ENCODE assay signal across 8 cellular contexts in the genomic region with DNA sequence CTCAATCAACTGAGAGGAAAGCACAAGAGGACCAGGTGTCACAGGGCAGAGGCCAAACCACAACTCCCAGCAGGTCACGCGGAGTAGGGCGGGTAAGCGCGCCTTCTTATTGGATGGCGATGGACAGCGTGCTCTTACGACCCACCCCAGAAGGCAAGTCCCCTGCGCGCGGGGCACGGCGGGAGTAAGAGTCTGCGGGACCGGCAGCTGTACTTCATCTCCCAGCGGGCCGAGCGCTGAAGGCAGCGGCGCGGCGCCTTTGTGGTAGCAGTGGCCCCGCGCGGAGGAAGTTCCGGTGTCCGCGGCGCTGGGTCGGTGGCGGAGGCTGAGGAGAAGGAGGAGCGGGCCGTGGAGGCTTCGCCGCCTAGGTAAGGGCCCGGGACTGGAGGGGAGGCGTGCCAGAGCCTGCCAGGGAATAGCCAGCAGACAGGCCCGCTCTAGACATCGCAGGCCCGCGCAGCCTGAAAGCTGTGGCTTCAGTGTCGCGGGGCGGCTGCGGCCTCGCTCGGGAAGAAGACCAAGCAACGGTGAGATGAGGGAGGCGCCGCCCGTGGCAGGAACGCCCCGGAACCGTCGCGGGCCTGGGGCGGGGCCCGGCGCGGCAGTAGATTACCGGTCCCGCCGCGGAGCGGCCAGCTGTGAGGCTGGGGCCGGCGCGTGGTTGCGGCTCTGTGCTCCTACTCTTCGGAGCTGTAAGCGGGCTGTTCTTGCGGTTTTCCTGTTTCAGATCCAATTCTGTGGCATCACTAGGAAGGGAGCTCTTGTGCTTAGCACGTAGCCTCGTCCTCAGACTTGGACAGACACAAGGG. TPM values are rescaled to one million over a fixed set of nuclear protein-coding genes. Genes with fewer than 3 reads are reported as not detected.
A peak's percentile ranks its signal among the peaks of the same experiment; 100 is the strongest.
DNase-seq lines count a peak whose midpoint lies in the region; ATAC-seq, FAIRE-seq and TF ChIP-seq lines count a peak whose summit lies in the region.

Gene RBM6, plus strand, starts transcription at position 293 of the 809 bp plus-strand sequence. CDS start 22,492 bp downstream, outside the sequence.

- FAIRE-seq in D721Med (lab: Jason Lieb, UNC): no peak
- FAIRE-seq in endothelial cell of umbilical vein (lab: Jason Lieb, UNC): peak; percentile 99

- DNase-seq in D721Med (ENCODE audit: insufficient read length, low spot score) (peak; percentile 91), HuH-7.5 (ENCODE audit: low spot score) (peak; percentile 93), OCI-LY7 (ENCODE audit: low spot score) (peak; percentile 99), activated T-cell treated with anti-CD3 and anti-CD28 coated beads for 1 hour (ENCODE audit: low read depth) (peak; percentile 89), endothelial cell of umbilical vein (ENCODE audit: low read depth, low spot score) (peak; percentile 97), midbrain (lab: John Stamatoyannopoulos, UW) (peak; percentile 99)
- DNase-seq in stimulated activated CD8-positive, alpha-beta memory T cell treated with anti-CD3 and anti-CD28 coated beads, Interleukin-2, amount 100 ng/mL, for 1 hour (ENCODE audit: low read depth in 2 of 2): peak; percentile 76 to 88

- no peaks in the 10 kb centered on the region for H3K27me3 ChIP-seq in endothelial cell of umbilical vein (ENCODE audit: control insufficient read depth in 2 of 2, insufficient read depth in 2 of 2, low read length in 2 of 2)

- TF ChIP-seq CTCF in D721Med (IDR thresholded peaks at IDR 0.05; ENCODE audit: insufficient read depth, missing control alignments) (no peak), OCI-LY7 (conservative IDR thresholded peaks at IDR 0.05; ENCODE audit: low read length) (no peak), endothelial cell of umbilical vein (IDR thresholded peaks at IDR 0.05; ENCODE audit: extremely low read depth in 1 of 2, insufficient read depth in 1 of 2, low read depth in 1 of 2, low read length in 2 of 2) (no peak)

- TF ChIP-seq POLR2A in endothelial cell of umbilical vein (IDR thresholded peaks at IDR 0.05; ENCODE audit: low read depth, low read length): peak; percentile 98

- H3K9me3 ChIP-seq in OCI-LY7 (ENCODE audit: low read length) (peaks cover 16% of the 10 kb centered on the region), endothelial cell of umbilical vein (replicated peaks; ENCODE audit: control insufficient read depth, insufficient read depth, low read length) (no peaks in the 10 kb centered on the region)

- CTCF ChIA-PET in OCI-LY7 (lab: Charles Lee; ENCODE audit: unreplicated experiment) (interaction anchor here (1.6 to 1.9 kb wide), 2 partner anchors 9 to 11 kb away, joined by 4 to 6 read pairs; partner anchors contain the start of gene MON1A), endothelial cell of umbilical vein (lab: Charles Lee) (interaction anchor here (0.7 to 2.1 kb wide), 8 partner anchors 10 to 239 kb away, joined by 3 to 16 read pairs (median 3); partner anchors contain the start of genes INKA1 and MON1A)

- peak; percentile 83 for ATAC-seq in GM21526 (IDR thresholded peaks at IDR 0.05; ENCODE audit: low FRiP score, unreplicated experiment)

- H2AFZ ChIP-seq in OCI-LY7 (ENCODE audit: low read length) (peak within 1 kb of the TSS; percentile 69; the same call in 1 of the 2 replicates), endothelial cell of umbilical vein (ENCODE audit: low read depth, low read length) (peak within 1 kb of the TSS; percentile 52)

- H3K9me2 ChIP-seq in OCI-LY7 (ENCODE audit: insufficient read depth, low read length): no peaks in the 10 kb centered on the region

- dilution Hi-C loops in endothelial cell of umbilical vein (cut with MboI; ENCODE audit: extremely low pct_ligation_motif_present, low sequenced_read_pairs): no loop called here

- no peaks in the 10 kb centered on the region for H3K9me1 ChIP-seq in endothelial cell of umbilical vein (replicated peaks; ENCODE audit: control insufficient read depth, extremely low read depth, insufficient read depth, low read length)

- BruUV-seq in OCI-LY7 (replicated peaks; lab: Mats Ljungman, UMichigan) (no TSS peak), endothelial cell of umbilical vein (replicated peaks; lab: Mats Ljungman, UMichigan) (TSS peak; percentile 84)

- POLR2A ChIA-PET in OCI-LY7 (lab: Charles Lee): interaction anchor here (0.5 to 2.7 kb wide), 6 partner anchors 10 to 114 kb away, joined by 3 to 32 read pairs (median 4); partner anchors contain the start of gene MON1A
- POLR2A ChIA-PET in endothelial cell of umbilical vein (lab: Charles Lee): interaction anchor here (0.9 to 3.6 kb wide), 5 partner anchors 10 to 151 kb away, joined by 3 to 19 read pairs (median 5); partner anchors contain the start of gene MON1A

- H3K27ac ChIP-seq in OCI-LY7 (ENCODE audit: low read depth, low read length, poor library complexity, severe bottlenecking) (peak within 1 kb of the TSS; percentile 81), endothelial cell of umbilical vein (ENCODE audit: insufficient read depth, low read depth, low read length) (peak within 1 kb of the TSS; percentile 64)

- H3K4me3 ChIP-seq in OCI-LY7 (ENCODE audit: low read depth, low read length, poor library complexity, severe bottlenecking) (peak within 1 kb of the TSS; percentile 85), endothelial cell of umbilical vein (replicated peaks in 1 of 3; ENCODE audit: insufficient read depth in 1 of 3, low read depth in 1 of 3, low read length in 3 of 3) (peak within 1 kb of the TSS; percentile 44 to 85 (median 84))

- H3K9ac ChIP-seq in endothelial cell of umbilical vein (replicated peaks; ENCODE audit: extremely low read depth, insufficient read depth, low read length): peak within 1 kb of the TSS; percentile 79

- intact Hi-C loops in OCI-LY7 (cut with micrococcal nuclease; ENCODE audit: unreplicated experiment): loop anchor here (5.0 kb wide), 1 partner anchor 147 kb away; the partner anchor contains the start of gene RBM5
- intact Hi-C loops in endothelial cell of umbilical vein (cut with micrococcal nuclease): loop anchor here (1.0 to 10.0 kb wide), 2 partner anchors 11 to 145 kb away; partner anchors contain the start of genes MON1A and RBM5

- H4K20me1 ChIP-seq in OCI-LY7 (ENCODE audit: insufficient read depth, low read length) (no peaks in the 10 kb centered on the region), endothelial cell of umbilical vein (replicated peaks; ENCODE audit: control insufficient read depth, extremely low read depth, insufficient read depth, low read length) (peaks cover 2% of the 10 kb centered on the region)

- H3K4me1 ChIP-seq in OCI-LY7 (ENCODE audit: insufficient read depth, low read length, poor library complexity, severe bottlenecking): peaks cover 35% of the 10 kb centered on the region
- H3K4me1 ChIP-seq in endothelial cell of umbilical vein (ENCODE audit: control insufficient read depth, extremely low read depth, insufficient read depth, low read length): peaks cover 5% of the 10 kb centered on the region

- H3K36me3 ChIP-seq in OCI-LY7 (ENCODE audit: insufficient read depth, low read length) (peaks cover 31% of the 10 kb centered on the region), endothelial cell of umbilical vein (ENCODE audit: control insufficient read depth in 2 of 2, extremely low read depth in 1 of 2, insufficient read depth in 2 of 2, low read length in 2 of 2) (no peaks in the 10 kb centered on the region)

- H3K4me2 ChIP-seq in OCI-LY7 (ENCODE audit: low read length): peak within 1 kb of the TSS; percentile 82
- H3K4me2 ChIP-seq in endothelial cell of umbilical vein (ENCODE audit: insufficient read depth, low read length): peak within 1 kb of the TSS; percentile 67

- H3K79me2 ChIP-seq in OCI-LY7 (ENCODE audit: insufficient read depth, low read depth, low read length) (peaks cover 48% of the 10 kb centered on the region), endothelial cell of umbilical vein (ENCODE audit: control insufficient read depth, insufficient read depth, low read length) (peaks cover 42% of the 10 kb centered on the region)

TF ChIP-seq in endothelial cell of umbilical vein, 7 proteins besides CTCF, POLR2A, EP300 and RAD21:
- TF ChIP-seq EZH2 (IDR thresholded peaks at IDR 0.05; ENCODE audit: borderline replicate concordance, low read depth, low read length, severe bottlenecking) (no peak), MAX (IDR thresholded peaks at IDR 0.05; ENCODE audit: insufficient read depth, insufficient read length) (peak; percentile 80), MYC (IDR thresholded peaks at IDR 0.05; ENCODE audit: low read depth, low read length) (no peak), JUN (IDR thresholded peaks at IDR 0.05; ENCODE audit: borderline replicate concordance, insufficient read depth, insufficient read length, low read depth) (no peak), POLR2AphosphoS5 (IDR thresholded peaks at IDR 0.05; ENCODE audit: insufficient read depth, low read depth, low read length) (peak; percentile 98), GATA2 (IDR thresholded peaks at IDR 0.05; ENCODE audit: insufficient read depth, insufficient read length, low read depth, low read length) (no peak), FOS (IDR thresholded peaks at IDR 0.05; ENCODE audit: borderline replicate concordance, insufficient read depth, low read length) (peak; percentile 23)

RNA-seq across cellular contexts. Expression of gene RBM6, which starts in this region (rescaled TPM):
- 83.7 and 134 TPM in 2 replicates for total RNA-seq in OCI-LY7 (2014; rRNA removed; shearing (Covaris generic))
- total RNA-seq in OCI-LY7 (2022) (173 and 185 TPM in 2 replicates), endothelial cell of umbilical vein (94.5 and 96.0 TPM in 2 replicates)
- 24.6 and 30.4 TPM in 2 replicates for polyA plus RNA-seq in endothelial cell of umbilical vein
- polyA plus RNA-seq in endothelial cell of umbilical vein (2011; cell fraction: cytosol; rRNA removed): 28.6 and 40.1 TPM in 2 replicates
- 234 and 297 TPM in 2 replicates for polyA plus RNA-seq in endothelial cell of umbilical vein (2011; cell fraction: nucleus; rRNA removed)
- 46.8 and 52.9 TPM in 2 replicates for polyA plus RNA-seq in endothelial cell of umbilical vein (2012)
- polyA minus RNA-seq in endothelial cell of umbilical vein: 42.3 and 48.9 TPM in 2 replicates
- 14.5 TPM for polyA minus RNA-seq in endothelial cell of umbilical vein (2011; cell fraction: cytosol; rRNA and poly(A)+ RNA removed)
- polyA minus RNA-seq in endothelial cell of umbilical vein (2011; cell fraction: nucleus; rRNA and poly(A)+ RNA removed): 75.8 and 91.7 TPM in 2 replicates

Comparison
In these comparisons a context has a peak if more than half of its experiments do, and no peak if none do; other contexts are left out.
1. Peak in every context shown above with its lines: DNase-seq, ATAC-seq, H3K4me3 ChIP-seq and H3K27ac ChIP-seq.